ENCODE assay signal across 18 cellular contexts in genomic region chr18:9617006-9617542, GRCh38. TPM values are rescaled to one million over a fixed set of nuclear protein-coding genes. Genes with fewer than 3 reads are reported as not detected.
A peak's percentile ranks its signal among the peaks of the same experiment; 100 is the strongest.
DNase-seq lines count a peak whose midpoint lies in the region; ATAC-seq, FAIRE-seq and TF ChIP-seq lines count a peak whose summit lies in the region.
"Had no signal": no experiment of that assay in that cellular context is flagged by ENCODE, and none has a peak within 500 bp of the region (broad histone marks: within the 10 kb centered on the region; RNA-seq: fewer than 3 reads in every experiment).

No MANE protein-coding gene starts in this region.

- no peak for TF ChIP-seq EP300 in gastroesophageal sphincter (IDR thresholded peaks at IDR 0.05)

- TF ChIP-seq CTCF in astrocyte of the spinal cord (IDR thresholded peaks at IDR 0.05; ENCODE audit: low read depth, low read length) (no peak), gastroesophageal sphincter (IDR thresholded peaks at IDR 0.05) (no peak)

- WGBS in gastroesophageal sphincter (ENCODE audit: low coverage in 1 of 2), 2 donors = 86 to 90% methylated on average over 3 to 5 of the region's 5 CpGs

- no peaks in the 10 kb centered on the region for H3K27me3 ChIP-seq in gastroesophageal sphincter
- H3K27me3 ChIP-seq: ascending aorta had no signal

- in situ Hi-C loops in Caki2 (cut with HindIII; ENCODE audit: low pct_unique_long_range_greater_than_20kb, low sequenced_read_pairs) = no loop called here
- in situ Hi-C loops in astrocyte of the spinal cord (cut with HindIII; ENCODE audit: low sequenced_read_pairs) = no loop called here

- H3K4me1 ChIP-seq in gastroesophageal sphincter = peaks cover 0 to 26% (median 5%) of the 10 kb centered on the region in 3 donors

- no peaks in the 10 kb centered on the region for H3K9me3 ChIP-seq in gastroesophageal sphincter
- H3K9me3 ChIP-seq: ascending aorta had no signal

- H3K27ac ChIP-seq in gastroesophageal sphincter = no peak overlapping the region

- DNase-seq in Caki2 (ENCODE audit: low read depth) (peak; percentile 31), M059J (ENCODE audit: low read depth) (peak; percentile 43), astrocyte of the spinal cord (ENCODE audit: low read depth, low spot score) (peak; percentile 39), lung microvascular endothelial cell (ENCODE audit: low read depth in 2 of 2) (peak; percentile 43 to 55), urothelium cell line (ENCODE audit: low spot score) (no peak)
- DNase-seq in stimulated activated naive CD4-positive, alpha-beta T cell (lab: John Stamatoyannopoulos, UW) = no peak
- DNase-seq: activated effector memory CD4-positive, alpha-beta T cell treated with anti-CD3 and anti-CD28 coated beads, Interleukin-2, amount 50 U/mL, for 16 hours; DND-41; effector memory CD4-positive, alpha-beta T cell; foreskin melanocyte; NCI-H2029 treated with DMSO at 0.1 percent for 48 hours; posterior cingulate gyrus; stimulated activated CD4-positive, alpha-beta T cell treated with anti-CD3 and anti-CD28 coated beads, Interleukin-15, amount 100 ng/mL, for 24 hours; substantia nigra had no signal

- H3K4me3 ChIP-seq in astrocyte of the spinal cord (ENCODE audit: low read depth, low read length) (no peak overlapping the region), gastroesophageal sphincter (no peak overlapping the region)
- H3K4me3 ChIP-seq: ascending aorta had no signal

- ATAC-seq in GM19351 (IDR thresholded peaks at IDR 0.05; ENCODE audit: unreplicated experiment) (no peak), gastroesophageal sphincter (no peak)

- FAIRE-seq in urothelium cell line (lab: Jason Lieb, UNC) = no peak
- FAIRE-seq: TTC549 had no signal

- no peaks in the 10 kb centered on the region for H3K36me3 ChIP-seq in gastroesophageal sphincter
- H3K36me3 ChIP-seq: ascending aorta had no signal

- no peak for TF ChIP-seq POLR2A in gastroesophageal sphincter (IDR thresholded peaks at IDR 0.05)

RNA-seq across cellular contexts. Expression of gene PPP4R1, which starts 2.7 kb away (rescaled TPM):
- total RNA-seq in Caki2 (2014; rRNA removed; shearing (Covaris generic); ENCODE audit: low replicate concordance) = 47.3 and 51.0 TPM in 2 replicates
- total RNA-seq in M059J (2014; rRNA removed; shearing (Covaris generic)) = 82.5 and 86.4 TPM in 2 replicates
- 84.8 and 134 TPM in 2 replicates for total RNA-seq in lung microvascular endothelial cell
- total RNA-seq in gastroesophageal sphincter = 100 to 1,000 TPM in 3 of 4 donors, 10 to 100 TPM in 1; 91.1 to 174 (median 117) TPM

Comparison
In these comparisons a context has a peak if more than half of its experiments do, and no peak if none do; other contexts are left out.
1. DNase-seq: peak in Caki2 (single experiment), M059J (single experiment), astrocyte of the spinal cord (single experiment) and lung microvascular endothelial cell (2 of 2); none in stimulated activated naive CD4-positive, alpha-beta T cell (0 of 6) and urothelium cell line (single experiment).